ENCODE assay signal across 1 cellular context in the genomic region with DNA sequence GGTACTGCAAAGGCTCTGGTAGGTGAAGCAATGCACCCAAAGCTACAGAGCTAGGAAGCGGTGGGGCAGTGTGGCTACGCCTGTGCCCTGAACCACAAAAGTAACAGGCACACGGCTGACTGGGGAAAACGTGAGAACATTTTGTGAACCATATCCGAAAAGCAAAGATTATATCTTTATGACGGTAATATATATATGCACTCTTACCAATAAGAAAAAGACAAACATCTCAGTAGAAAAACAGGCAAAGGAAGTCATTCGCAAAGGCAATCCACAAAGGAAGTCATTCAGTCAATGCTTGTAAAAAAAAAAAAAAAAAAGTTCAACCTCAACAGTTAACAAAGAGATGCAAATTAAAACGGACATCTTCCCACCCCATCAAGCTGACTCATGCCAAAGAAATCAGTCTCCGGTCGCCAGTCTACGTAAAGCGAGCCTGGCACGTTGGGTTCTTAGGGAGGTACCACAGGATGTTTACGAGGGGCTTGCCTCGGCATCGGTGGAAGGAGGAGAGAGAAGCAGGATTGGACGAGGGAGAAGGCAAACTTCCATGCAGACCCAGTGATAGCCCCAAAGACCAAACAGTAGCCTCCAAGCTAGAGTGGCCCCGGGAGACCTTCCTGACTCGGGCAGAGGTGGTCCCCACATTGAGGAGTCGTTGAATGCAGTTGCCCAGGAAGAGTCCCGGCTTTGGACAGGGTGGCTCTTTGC.
A peak's percentile ranks its signal among the peaks of the same experiment; 100 is the strongest.
TF ChIP-seq lines count a peak whose summit lies in the region.

No MANE protein-coding gene starts in this region.

TF ChIP-seq in HEK293, 187 proteins besides CTCF, POLR2A, EP300 and RAD21 (continued from another document):
- TF ChIP-seq, protein P1, sequence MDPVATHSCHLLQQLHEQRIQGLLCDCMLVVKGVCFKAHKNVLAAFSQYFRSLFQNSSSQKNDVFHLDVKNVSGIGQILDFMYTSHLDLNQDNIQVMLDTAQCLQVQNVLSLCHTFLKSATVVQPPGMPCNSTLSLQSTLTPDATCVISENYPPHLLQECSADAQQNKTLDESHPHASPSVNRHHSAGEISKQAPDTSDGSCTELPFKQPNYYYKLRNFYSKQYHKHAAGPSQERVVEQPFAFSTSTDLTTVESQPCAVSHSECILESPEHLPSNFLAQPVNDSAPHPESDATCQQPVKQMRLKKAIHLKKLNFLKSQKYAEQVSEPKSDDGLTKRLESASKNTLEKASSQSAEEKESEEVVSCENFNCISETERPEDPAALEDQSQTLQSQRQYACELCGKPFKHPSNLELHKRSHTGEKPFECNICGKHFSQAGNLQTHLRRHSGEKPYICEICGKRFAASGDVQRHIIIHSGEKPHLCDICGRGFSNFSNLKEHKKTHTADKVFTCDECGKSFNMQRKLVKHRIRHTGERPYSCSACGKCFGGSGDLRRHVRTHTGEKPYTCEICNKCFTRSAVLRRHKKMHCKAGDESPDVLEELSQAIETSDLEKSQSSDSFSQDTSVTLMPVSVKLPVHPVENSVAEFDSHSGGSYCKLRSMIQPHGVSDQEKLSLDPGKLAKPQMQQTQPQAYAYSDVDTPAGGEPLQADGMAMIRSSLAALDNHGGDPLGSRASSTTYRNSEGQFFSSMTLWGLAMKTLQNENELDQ (tag by site-specific recombination; IDR thresholded peaks at IDR 0.05; ENCODE audit: low read depth) = no peak
- TF ChIP-seq ZNF211 (tag by site-specific recombination; IDR thresholded peaks at IDR 0.05; ENCODE audit: low read depth) (no peak), SP2 (tag by site-specific recombination; IDR thresholded peaks at IDR 0.05) (0 out of 2 replicates have a peak, but pooled peaks have one; percentile 6), YY2 (tag by site-specific recombination; IDR thresholded peaks at IDR 0.05) (no peak), GLIS2 (tag by site-specific recombination; IDR thresholded peaks at IDR 0.05) (no peak), ZNF791 (tag by site-specific recombination; IDR thresholded peaks at IDR 0.05) (no peak), ZNF362 (tag by site-specific recombination; IDR thresholded peaks at IDR 0.05) (peak; percentile 47; the same call in 1 of the 2 replicates), ZNF155 (tag by site-specific recombination; IDR thresholded peaks at IDR 0.05) (no peak)
